Comparison of ENCODE assay signal across 8 cellular contexts in genomic region chr13:114339779-114340534, GRCh38. TPM values are rescaled to one million over a fixed set of nuclear protein-coding genes. Genes with fewer than 3 reads are reported as not detected.
A peak's percentile ranks its signal among the peaks of the same experiment; 100 is the strongest.
DNase-seq lines count a peak whose midpoint lies in the region; ATAC-seq and TF ChIP-seq lines count a peak whose summit lies in the region.

No MANE protein-coding gene starts in this region.

- in situ Hi-C loops in GM13976 (cut with MboI; ENCODE audit: low sequenced_read_pairs, unreplicated experiment) = no loop called here

- DNase-seq in AML-193 (lab: John Stamatoyannopoulos, UW) (peak; percentile 81 to 91), GM13976 (ENCODE audit: low spot score) (no peak), NCI-H526 treated with DMSO at 0.1 percent for 48 hours (lab: John Stamatoyannopoulos, UW) (peak; percentile 43), foreskin fibroblast (peak; percentile 55 to 75), retinal pigment epithelial cell (ENCODE audit: low read depth) (no peak)
- peak; percentile 82 for DNase-seq in activated CD8-positive, alpha-beta memory T cell treated with anti-CD3 and anti-CD28 coated beads, Interleukin-2, amount 10 ng/mL, durations not matched to agents 7 days and 5 days

- peaks cover 23% of the 10 kb centered on the region for H3K27me3 Mint-ChIP-seq in activated CD8-positive, alpha-beta memory T cell treated with anti-CD3 and anti-CD28 coated beads, Interleukin-2, amount 10 ng/mL, durations not matched to agents 7 days and 5 days

- H3K27ac Mint-ChIP-seq in activated CD8-positive, alpha-beta memory T cell treated with anti-CD3 and anti-CD28 coated beads, Interleukin-2, amount 10 ng/mL, durations not matched to agents 7 days and 5 days = peak overlapping the region; percentile 73

- no peaks in the 10 kb centered on the region for H3K36me3 Mint-ChIP-seq in activated CD8-positive, alpha-beta memory T cell treated with anti-CD3 and anti-CD28 coated beads, Interleukin-2, amount 10 ng/mL, durations not matched to agents 7 days and 5 days

- CTCF ChIA-PET in activated CD8-positive, alpha-beta memory T cell treated with anti-CD3 and anti-CD28 coated beads, Interleukin-2, amount 10 ng/mL, durations not matched to agents 7 days and 5 days (lab: Charles Lee) = interaction anchor here (0.6 to 1.5 kb wide), 7 partner anchors 12 to 229 kb away, joined by 3 to 7 read pairs (median 3); no protein-coding TSS in a partner anchor

- TF ChIP-seq CTCF in GM13976 (IDR thresholded peaks at IDR 0.05; ENCODE audit: borderline replicate concordance, control extremely low read depth, extremely low read depth, insufficient read depth, missing control alignments) (peak; percentile 72), foreskin fibroblast (IDR thresholded peaks at IDR 0.05; ENCODE audit: low read depth, low read length) (peak; percentile 76), retinal pigment epithelial cell (conservative IDR thresholded peaks at IDR 0.05; ENCODE audit: low read depth, low read length) (peak; percentile 78)

- no peaks in the 10 kb centered on the region for H3K9me3 Mint-ChIP-seq in activated CD8-positive, alpha-beta memory T cell treated with anti-CD3 and anti-CD28 coated beads, Interleukin-2, amount 10 ng/mL, durations not matched to agents 7 days and 5 days (ENCODE audit: low read depth)

- peak overlapping the region; percentile 40 for H3K4me3 Mint-ChIP-seq in activated CD8-positive, alpha-beta memory T cell treated with anti-CD3 and anti-CD28 coated beads, Interleukin-2, amount 10 ng/mL, durations not matched to agents 7 days and 5 days

- peak; percentile 88 for ATAC-seq in activated CD8-positive, alpha-beta memory T cell treated with anti-CD3 and anti-CD28 coated beads, Interleukin-2, amount 10 ng/mL, durations not matched to agents 7 days and 5 days
- ATAC-seq in HG02840 (IDR thresholded peaks at IDR 0.05; ENCODE audit: low FRiP score, unreplicated experiment) = no peak
- no peak for ATAC-seq in GM18907 (IDR thresholded peaks at IDR 0.05; ENCODE audit: unreplicated experiment)

- peaks cover 32% of the 10 kb centered on the region for H3K4me1 Mint-ChIP-seq in activated CD8-positive, alpha-beta memory T cell treated with anti-CD3 and anti-CD28 coated beads, Interleukin-2, amount 10 ng/mL, durations not matched to agents 7 days and 5 days

- H3K4me3 ChIP-seq in foreskin fibroblast (ENCODE audit: low read depth in 1 of 2, low read length in 2 of 2) (no peak overlapping the region), retinal pigment epithelial cell (ENCODE audit: low read length) (no peak overlapping the region)

RNA-seq across cellular contexts. Expression of gene CHAMP1, which starts 25.7 kb away (rescaled TPM):
- total RNA-seq in activated CD8-positive, alpha-beta memory T cell treated with anti-CD3 and anti-CD28 coated beads, Interleukin-2, amount 10 ng/mL, durations not matched to agents 7 days and 5 days = 10 to 100 TPM; 34.1 to 37.0 TPM

RNA-seq across cellular contexts. Expression of gene UPF3A, which starts 58.6 kb away (rescaled TPM):
- total RNA-seq in activated CD8-positive, alpha-beta memory T cell treated with anti-CD3 and anti-CD28 coated beads, Interleukin-2, amount 10 ng/mL, durations not matched to agents 7 days and 5 days = 10 to 100 TPM; 56.1 to 63.4 TPM

Comparison
In these comparisons a context has a peak if more than half of its experiments do, and no peak if none do; other contexts are left out.
1. DNase-seq: peak in AML-193 (2 of 2), NCI-H526 treated with DMSO at 0.1 percent for 48 hours (single experiment), activated CD8-positive, alpha-beta memory T cell treated with anti-CD3 and anti-CD28 coated beads, Interleukin-2, amount 10 ng/mL, durations not matched to agents 7 days and 5 days (single experiment) and foreskin fibroblast (2 of 2); none in GM13976 (single experiment) and retinal pigment epithelial cell (single experiment).
2. Peak in every context shown above with its lines, with median percentiles within 50 percentile points of each other: CTCF ChIP-seq.